26 cellular contexts compared by ENCODE assay signal in the genomic region with DNA sequence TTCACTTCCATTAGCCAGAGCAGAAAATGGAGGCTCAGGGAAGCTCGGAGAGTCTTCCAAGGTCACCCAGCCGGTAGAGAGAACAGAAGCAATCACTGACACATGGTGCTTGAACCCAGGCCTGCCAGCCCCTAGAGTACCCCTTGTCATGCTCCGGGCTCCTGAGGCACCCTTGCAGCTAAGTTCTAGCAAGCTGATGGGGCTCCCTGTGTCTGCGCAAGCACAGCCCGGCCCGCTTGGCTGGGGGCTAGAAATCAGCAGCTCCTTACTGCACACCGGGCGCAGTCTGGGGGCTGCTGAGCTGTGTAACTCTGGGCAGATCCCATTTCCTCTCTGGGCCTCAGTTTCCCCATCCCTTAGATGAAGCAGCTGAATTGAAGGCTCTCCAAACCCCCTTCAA.
"Had no signal": no experiment of that assay in that cellular context is flagged by ENCODE, and none has a peak within 500 bp of the region (broad histone marks: within the 10 kb centered on the region; RNA-seq: fewer than 3 reads in every experiment).

No MANE protein-coding gene starts in this region.

- H3K36me3 ChIP-seq: stomach, suprapubic skin, thoracic aorta, thyroid gland, tibial artery, transverse colon, upper lobe of left lung, upper lobe of right lung, uterus, vagina had no signal

- H3K4me3 ChIP-seq: stomach, suprapubic skin, testis, thoracic aorta, thyroid gland, tibial artery, tibial nerve, transverse colon, upper lobe of left lung, upper lobe of right lung, uterus, vagina had no signal

- H3K9me3 ChIP-seq: suprapubic skin, testis, thoracic aorta, thyroid gland, transverse colon, upper lobe of right lung, uterus, vagina had no signal

- H3K27ac ChIP-seq: stomach, suprapubic skin, testis, thoracic aorta, thyroid gland, tibial artery, tibial nerve, transverse colon, upper lobe of left lung, upper lobe of right lung, uterus, vagina had no signal

- H3K27me3 ChIP-seq: stomach, suprapubic skin, testis, thyroid gland, tibial artery, tibial nerve, transverse colon, upper lobe of left lung, upper lobe of right lung, uterus, vagina had no signal

- H3K4me1 ChIP-seq: stomach, suprapubic skin, tibial artery, transverse colon, upper lobe of left lung, upper lobe of right lung, uterus, vagina had no signal

- DNase-seq: stimulated activated CD4-positive, alpha-beta T cell treated with anti-CD3 and anti-CD28 coated beads, Interleukin-2, amount 100 ng/mL, for 48 hours; stimulated activated CD4-positive, alpha-beta T cell treated with anti-CD3 and anti-CD28 coated beads, Interleukin-4, amount 100 ng/mL, for 1 hour; stimulated activated CD4-positive, alpha-beta T cell treated with anti-CD3 and anti-CD28 coated beads, Interleukin-4, amount 100 ng/mL, for 24 hours; stimulated activated CD4-positive, alpha-beta T cell treated with anti-CD3 and anti-CD28 coated beads, Interleukin-4, amount 100 ng/mL, for 4 hours; stimulated activated CD8-positive, alpha-beta memory T cell treated with anti-CD3 and anti-CD28 coated beads, Interleukin-4, amount 100 ng/mL, for 48 hours; stimulated activated naive B cell treated with anti-CD40 and anti-IgM and Interleukin-4, amounts not matched to agents 10 μg/mL and 1 μg/mL and 100 μg/mL, for 72 hours; stimulated activated naive CD4-positive, alpha-beta T cell; stimulated activated naive CD4-positive, alpha-beta T cell treated with Interleukin-2 at 50 U/mL for 16 hours; stimulated activated naive CD8-positive, alpha-beta T cell treated with anti-CD3 and anti-CD28 coated beads, Interleukin-15, amount 100 ng/mL, for 72 hours; stimulated activated naive CD8-positive, alpha-beta T cell treated with anti-CD3 and anti-CD28 coated beads, Interleukin-15, Interleukin-2, amounts not matched to agents 100 U/mL and 50 U/mL, for 24 hours; stomach; substantia nigra; testis; thyroid gland; tibial artery; transverse colon; trophoblast cell; upper lobe of right lung; uterus had no signal

- ATAC-seq: stimulated activated effector memory CD8-positive, alpha-beta T cell treated with anti-CD3 and anti-CD28 coated beads, Interleukin-12 subunit alpha, Interleukin-12 subunit beta, amount 100 ng/mL, for 72 hours; stimulated activated memory B cell treated with anti-CD40 and anti-IgM and Interleukin-4, amounts not matched to agents 10 μg/mL and 1 μg/mL and 100 μg/mL, for 72 hours; stimulated activated naive B cell treated with anti-CD40 and anti-IgM and Interleukin-4, amounts not matched to agents 10 μg/mL and 1 μg/mL and 100 μg/mL, for 72 hours; stimulated activated naive CD8-positive, alpha-beta T cell treated with anti-CD3 and anti-CD28 coated beads, Interleukin-15, amount 100 ng/mL, for 72 hours; stimulated activated naive CD8-positive, alpha-beta T cell treated with anti-CD3 and anti-CD28 coated beads, Interleukin-15, Interleukin-2, amounts not matched to agents 100 U/mL and 50 U/mL, for 24 hours; upper lobe of right lung had no signal
